In the genomic region with DNA sequence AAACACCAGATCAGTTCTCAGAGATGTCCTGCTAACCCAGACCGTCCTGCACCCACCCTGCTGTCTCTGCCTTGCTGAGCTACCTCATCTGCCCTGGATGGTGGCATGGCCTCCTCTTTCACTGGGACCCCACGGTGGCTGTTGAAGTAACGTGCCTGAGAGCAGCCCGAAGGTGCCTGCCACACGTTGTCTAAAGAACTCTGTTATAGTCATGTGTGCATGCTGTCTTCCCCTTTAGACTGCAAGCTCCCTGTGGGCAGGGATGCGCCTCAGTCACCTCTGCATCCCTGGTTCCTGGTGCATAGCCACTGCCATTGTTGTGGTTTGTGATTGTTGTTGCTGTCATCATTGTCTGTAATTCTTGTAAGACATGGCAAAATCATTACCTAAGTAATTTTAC, we compare ENCODE assay signal across 20 cellular contexts.
A peak's percentile ranks its signal among the peaks of the same experiment; 100 is the strongest.
DNase-seq lines count a peak whose midpoint lies in the region; ATAC-seq, FAIRE-seq and TF ChIP-seq lines count a peak whose summit lies in the region.
"Had no signal": no experiment of that assay in that cellular context is flagged by ENCODE, and none has a peak within 500 bp of the region (broad histone marks: within the 10 kb centered on the region; RNA-seq: fewer than 3 reads in every experiment).

No MANE protein-coding gene starts in this region.

- no peak overlapping the region for H3K9ac ChIP-seq in K562 (ENCODE audit: insufficient read depth in 1 of 2, low read depth in 2 of 2, low read length in 2 of 2)

- TF ChIP-seq EP300 in K562 (IDR thresholded peaks at IDR 0.05; ENCODE audit: low read length), result no peak

- TF ChIP-seq RAD21 in K562 (CRISPR knock-in tag; conservative IDR thresholded peaks at IDR 0.05 in 1 of 2, IDR thresholded peaks at IDR 0.05 in 1 of 2), result no peak

- H2AFZ ChIP-seq in K562 (ENCODE audit: low read depth, low read length), result no peak overlapping the region

- WGBS in K562 (ENCODE audit: insufficient coverage, low coverage, missing lambda C conversion rate), result 4% methylated on average over 6 of the region's 6 CpGs
- 95 to 96% methylated on average over 6 of the region's 6 CpGs for WGBS in aorta, 2 donors

- FAIRE-seq in K562 (lab: Jason Lieb, UNC), result no peak
- FAIRE-seq: A549, D721Med, G401.6, GM12892, H1 had no signal

- CTCF ChIA-PET in K562 (lab: Yijun Ruan, JAX; ENCODE audit: low intra/inter-chr PET ratio), result no interaction called here

- intact Hi-C loops in K562 (cut with micrococcal nuclease), result no loop called here
- intact Hi-C loops in aorta (cut with DNase I), result no loop called here

- in situ Hi-C loops in K562 (cut with MboI), result no loop called here

- no TSS peak for BruUV-seq in K562 (replicated peaks; lab: Mats Ljungman, UMichigan)

- H3K79me2 ChIP-seq in K562 (ENCODE audit: control insufficient read depth, insufficient read depth, low read length), result no peaks in the 10 kb centered on the region

- no peaks in the 10 kb centered on the region for H4K20me1 ChIP-seq in K562 (replicated peaks; ENCODE audit: control insufficient read depth, insufficient read depth, low read length)

- no peaks in the 10 kb centered on the region for H3K36me3 ChIP-seq in K562 (ENCODE audit: control insufficient read depth, insufficient read depth, low read length)
- no peaks in the 10 kb centered on the region for H3K36me3 ChIP-seq in aorta (ENCODE audit: control insufficient read depth in 1 of 2, insufficient read depth in 2 of 2, low read length in 1 of 2)

- H3K27me3 ChIP-seq in K562 (ENCODE audit: control insufficient read depth in 2 of 2, insufficient read depth in 2 of 2, low read length in 2 of 2) (peaks cover 0 to 27% of the 10 kb centered on the region in 2 experiments; a peak in 3 of 5 replicates), aorta (ENCODE audit: control insufficient read depth in 1 of 2, insufficient read depth in 2 of 2, low read length in 1 of 2) (no peaks in the 10 kb centered on the region)

- TF ChIP-seq POLR2A in K562 (conservative IDR thresholded peaks at IDR 0.05), result no peak

- POLR2A ChIA-PET in K562 (lab: Yijun Ruan, JAX), result no interaction called here

- no peak for TF ChIP-seq CTCF in K562 (IDR thresholded peaks at IDR 0.05 in 2 of 3, conservative IDR thresholded peaks at IDR 0.05 in 1 of 3; ENCODE audit: insufficient read depth in 2 of 3, low read depth in 1 of 3, low read length in 3 of 3)

- peaks cover 4% of the 10 kb centered on the region; the same call in 1 of the 2 replicates for H3K9me3 ChIP-seq in K562 (replicated peaks; ENCODE audit: control insufficient read depth, insufficient read depth, low read depth, low read length)
- H3K9me3 ChIP-seq in aorta (ENCODE audit: control insufficient read depth, low read length), result no peaks in the 10 kb centered on the region
- H3K9me3 ChIP-seq: A549 had no signal

- H3K4me1 ChIP-seq in K562 (replicated peaks in 1 of 2; ENCODE audit: control insufficient read depth in 2 of 2, insufficient read depth in 2 of 2, low read length in 2 of 2), result peaks cover 1 to 3% of the 10 kb centered on the region in 2 experiments; a peak in 1 of 5 replicates
- no peaks in the 10 kb centered on the region for H3K4me1 ChIP-seq in aorta (ENCODE audit: control insufficient read depth in 1 of 2, insufficient read depth in 2 of 2, low read length in 2 of 2)
- H3K4me1 ChIP-seq: A549, Caco-2 had no signal

- no peak overlapping the region for H3K27ac ChIP-seq in K562 (ENCODE audit: extremely low read depth, low read depth, low read length)
- H3K27ac ChIP-seq in aorta (ENCODE audit: low read depth in 1 of 2, low read length in 2 of 2), result no peak overlapping the region
- H3K27ac ChIP-seq: 22Rv1, A549 had no signal

- DNase-seq in activated CD8-positive, alpha-beta memory T cell treated with anti-CD3 and anti-CD28 coated beads, Interleukin-2, amount 50 U/mL, for 48 hours, result peak; percentile 30
- no peak for DNase-seq in activated CD8-positive, alpha-beta memory T cell treated with anti-CD3 and anti-CD28 coated beads, Interleukin-2, amount 50 U/mL, for 4 hours
- no peak for DNase-seq in K562 (ENCODE audit: extremely low read depth in 1 of 4, low spot score in 3 of 4)
- peak; percentile 29 for DNase-seq in left lobe of liver (ENCODE audit: low spot score)
- DNase-seq in aorta, result no peak
- no peak for DNase-seq in cerebellar nuclear complex (lab: John Stamatoyannopoulos, UW)
- no peak for DNase-seq in globus pallidus (ENCODE audit: low spot score)
- DNase-seq: AML-193; C1 segment of cervical spinal cord; Caco-2; CD4-positive, CD25-positive, alpha-beta regulatory T cell; CD8-positive, alpha-beta memory T cell; H9 had no signal

- H3K9me1 ChIP-seq in K562 (ENCODE audit: control insufficient read depth, insufficient read depth, low read length), result no peaks in the 10 kb centered on the region

- no peak overlapping the region for H3K4me3 ChIP-seq in K562
- no peak overlapping the region for H3K4me3 ChIP-seq in aorta (ENCODE audit: low read length in 2 of 2)
- H3K4me3 ChIP-seq: A549 had no signal

- H3K4me2 ChIP-seq in K562 (ENCODE audit: insufficient read depth, low read length), result no peak overlapping the region
- H3K4me2 ChIP-seq: A549 had no signal

- ATAC-seq in K562, result no peak
- ATAC-seq in left lobe of liver, result no peak
- peak; percentile 12 for ATAC-seq in aorta (ENCODE audit: low FRiP score)
- no peak for ATAC-seq in GM18502 (IDR thresholded peaks at IDR 0.05; ENCODE audit: poor library complexity, unreplicated experiment)
- ATAC-seq: A549 had no signal

TF ChIP-seq in K562, 482 proteins besides CTCF, POLR2A, EP300 and RAD21:
- TF ChIP-seq NFRKB (IDR thresholded peaks at IDR 0.05; ENCODE audit: low read depth) (no peak), CBX3 (IDR thresholded peaks at IDR 0.05; ENCODE audit: borderline replicate concordance in 1 of 2, low read length in 2 of 2) (peak in 1 of 2 experiments; percentile 61; a peak in 1 of 3 replicates), TRIM28 (IDR thresholded peaks at IDR 0.05) (peak; percentile 45; the same call in 1 of the 2 replicates), ZNF316 (IDR thresholded peaks at IDR 0.05) (peak; percentile 69), POLR2AphosphoS2 (IDR thresholded peaks at IDR 0.05; ENCODE audit: low read length) (no peak)

Comparison
In these comparisons a context has a peak if more than half of its experiments do, and no peak if none do; other contexts are left out.
1. DNase-seq: peak in activated CD8-positive, alpha-beta memory T cell treated with anti-CD3 and anti-CD28 coated beads, Interleukin-2, amount 50 U/mL, for 48 hours (single experiment) and left lobe of liver (single experiment); none in activated CD8-positive, alpha-beta memory T cell treated with anti-CD3 and anti-CD28 coated beads, Interleukin-2, amount 50 U/mL, for 4 hours (single experiment), K562 (0 of 4), aorta (0 of 2), cerebellar nuclear complex (0 of 2) and globus pallidus (single experiment).